Comparison of ENCODE assay signal across 1 cellular context in the genomic region with DNA sequence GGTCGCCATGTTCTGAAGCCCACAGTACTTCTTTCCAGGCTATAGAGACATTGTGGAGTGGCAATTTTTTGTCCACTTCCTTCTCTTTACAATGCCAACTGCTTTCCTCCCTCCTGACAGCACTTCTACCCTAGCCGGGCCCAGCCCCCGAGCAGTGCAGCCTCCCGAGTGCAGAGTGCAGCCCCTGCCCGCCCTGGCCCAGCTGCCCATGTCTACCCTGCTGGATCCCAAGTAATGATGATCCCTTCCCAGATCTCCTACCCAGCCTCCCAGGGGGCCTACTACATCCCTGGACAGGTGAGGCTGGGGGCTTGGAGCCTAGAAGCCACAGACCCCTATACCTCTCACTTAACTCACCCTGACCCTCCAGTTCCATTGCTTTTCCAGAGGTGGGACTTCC.
TF ChIP-seq lines count a peak whose summit lies in the region.

No MANE protein-coding gene starts in this region.

TF ChIP-seq in H1, 55 proteins besides CTCF, POLR2A, EP300 and RAD21:
- TF ChIP-seq PHF8 (conservative IDR thresholded peaks at IDR 0.05; ENCODE audit: low read depth, low read length) (no peak), BACH1 (IDR thresholded peaks at IDR 0.05; ENCODE audit: low read length) (no peak), SAP30 (IDR thresholded peaks at IDR 0.05; ENCODE audit: insufficient read depth, insufficient replicate concordance, low read length) (no peak), JUN (IDR thresholded peaks at IDR 0.05; ENCODE audit: low read depth, low read length) (no peak), SUZ12 (IDR thresholded peaks at IDR 0.05; ENCODE audit: low read length) (no peak), CBX8 (IDR thresholded peaks at IDR 0.05; ENCODE audit: borderline replicate concordance, low read depth, low read length) (no peak), FOSL1 (IDR thresholded peaks at IDR 0.05; ENCODE audit: insufficient read depth, low read depth, low read length) (no peak), NRF1 (IDR thresholded peaks at IDR 0.05; ENCODE audit: low read depth, low read length) (no peak), BCL11A (IDR thresholded peaks at IDR 0.05; ENCODE audit: low read depth in 2 of 2, low read length in 2 of 2) (no peak), NANOG (IDR thresholded peaks at IDR 0.05; ENCODE audit: insufficient read depth, low read depth, low read length, poor library complexity, severe bottlenecking) (no peak), RFX5 (IDR thresholded peaks at IDR 0.05; ENCODE audit: borderline replicate concordance, low read depth, low read length) (no peak), KDM4A (IDR thresholded peaks at IDR 0.05; ENCODE audit: low read depth, low read length, severe bottlenecking) (no peak), EZH2 (IDR thresholded peaks at IDR 0.05; ENCODE audit: low read depth, low read length, severe bottlenecking) (no peak), EGR1 (IDR thresholded peaks at IDR 0.05; ENCODE audit: borderline replicate concordance, low read depth, low read length) (no peak), SP4 (IDR thresholded peaks at IDR 0.05; ENCODE audit: low read length) (no peak), SP1 (IDR thresholded peaks at IDR 0.05; ENCODE audit: low read depth, low read length) (no peak)
- TF ChIP-seq, protein P1, sequence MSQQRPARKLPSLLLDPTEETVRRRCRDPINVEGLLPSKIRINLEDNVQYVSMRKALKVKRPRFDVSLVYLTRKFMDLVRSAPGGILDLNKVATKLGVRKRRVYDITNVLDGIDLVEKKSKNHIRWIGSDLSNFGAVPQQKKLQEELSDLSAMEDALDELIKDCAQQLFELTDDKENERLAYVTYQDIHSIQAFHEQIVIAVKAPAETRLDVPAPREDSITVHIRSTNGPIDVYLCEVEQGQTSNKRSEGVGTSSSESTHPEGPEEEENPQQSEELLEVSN (IDR thresholded peaks at IDR 0.05), result no peak
- TF ChIP-seq, protein P2, sequence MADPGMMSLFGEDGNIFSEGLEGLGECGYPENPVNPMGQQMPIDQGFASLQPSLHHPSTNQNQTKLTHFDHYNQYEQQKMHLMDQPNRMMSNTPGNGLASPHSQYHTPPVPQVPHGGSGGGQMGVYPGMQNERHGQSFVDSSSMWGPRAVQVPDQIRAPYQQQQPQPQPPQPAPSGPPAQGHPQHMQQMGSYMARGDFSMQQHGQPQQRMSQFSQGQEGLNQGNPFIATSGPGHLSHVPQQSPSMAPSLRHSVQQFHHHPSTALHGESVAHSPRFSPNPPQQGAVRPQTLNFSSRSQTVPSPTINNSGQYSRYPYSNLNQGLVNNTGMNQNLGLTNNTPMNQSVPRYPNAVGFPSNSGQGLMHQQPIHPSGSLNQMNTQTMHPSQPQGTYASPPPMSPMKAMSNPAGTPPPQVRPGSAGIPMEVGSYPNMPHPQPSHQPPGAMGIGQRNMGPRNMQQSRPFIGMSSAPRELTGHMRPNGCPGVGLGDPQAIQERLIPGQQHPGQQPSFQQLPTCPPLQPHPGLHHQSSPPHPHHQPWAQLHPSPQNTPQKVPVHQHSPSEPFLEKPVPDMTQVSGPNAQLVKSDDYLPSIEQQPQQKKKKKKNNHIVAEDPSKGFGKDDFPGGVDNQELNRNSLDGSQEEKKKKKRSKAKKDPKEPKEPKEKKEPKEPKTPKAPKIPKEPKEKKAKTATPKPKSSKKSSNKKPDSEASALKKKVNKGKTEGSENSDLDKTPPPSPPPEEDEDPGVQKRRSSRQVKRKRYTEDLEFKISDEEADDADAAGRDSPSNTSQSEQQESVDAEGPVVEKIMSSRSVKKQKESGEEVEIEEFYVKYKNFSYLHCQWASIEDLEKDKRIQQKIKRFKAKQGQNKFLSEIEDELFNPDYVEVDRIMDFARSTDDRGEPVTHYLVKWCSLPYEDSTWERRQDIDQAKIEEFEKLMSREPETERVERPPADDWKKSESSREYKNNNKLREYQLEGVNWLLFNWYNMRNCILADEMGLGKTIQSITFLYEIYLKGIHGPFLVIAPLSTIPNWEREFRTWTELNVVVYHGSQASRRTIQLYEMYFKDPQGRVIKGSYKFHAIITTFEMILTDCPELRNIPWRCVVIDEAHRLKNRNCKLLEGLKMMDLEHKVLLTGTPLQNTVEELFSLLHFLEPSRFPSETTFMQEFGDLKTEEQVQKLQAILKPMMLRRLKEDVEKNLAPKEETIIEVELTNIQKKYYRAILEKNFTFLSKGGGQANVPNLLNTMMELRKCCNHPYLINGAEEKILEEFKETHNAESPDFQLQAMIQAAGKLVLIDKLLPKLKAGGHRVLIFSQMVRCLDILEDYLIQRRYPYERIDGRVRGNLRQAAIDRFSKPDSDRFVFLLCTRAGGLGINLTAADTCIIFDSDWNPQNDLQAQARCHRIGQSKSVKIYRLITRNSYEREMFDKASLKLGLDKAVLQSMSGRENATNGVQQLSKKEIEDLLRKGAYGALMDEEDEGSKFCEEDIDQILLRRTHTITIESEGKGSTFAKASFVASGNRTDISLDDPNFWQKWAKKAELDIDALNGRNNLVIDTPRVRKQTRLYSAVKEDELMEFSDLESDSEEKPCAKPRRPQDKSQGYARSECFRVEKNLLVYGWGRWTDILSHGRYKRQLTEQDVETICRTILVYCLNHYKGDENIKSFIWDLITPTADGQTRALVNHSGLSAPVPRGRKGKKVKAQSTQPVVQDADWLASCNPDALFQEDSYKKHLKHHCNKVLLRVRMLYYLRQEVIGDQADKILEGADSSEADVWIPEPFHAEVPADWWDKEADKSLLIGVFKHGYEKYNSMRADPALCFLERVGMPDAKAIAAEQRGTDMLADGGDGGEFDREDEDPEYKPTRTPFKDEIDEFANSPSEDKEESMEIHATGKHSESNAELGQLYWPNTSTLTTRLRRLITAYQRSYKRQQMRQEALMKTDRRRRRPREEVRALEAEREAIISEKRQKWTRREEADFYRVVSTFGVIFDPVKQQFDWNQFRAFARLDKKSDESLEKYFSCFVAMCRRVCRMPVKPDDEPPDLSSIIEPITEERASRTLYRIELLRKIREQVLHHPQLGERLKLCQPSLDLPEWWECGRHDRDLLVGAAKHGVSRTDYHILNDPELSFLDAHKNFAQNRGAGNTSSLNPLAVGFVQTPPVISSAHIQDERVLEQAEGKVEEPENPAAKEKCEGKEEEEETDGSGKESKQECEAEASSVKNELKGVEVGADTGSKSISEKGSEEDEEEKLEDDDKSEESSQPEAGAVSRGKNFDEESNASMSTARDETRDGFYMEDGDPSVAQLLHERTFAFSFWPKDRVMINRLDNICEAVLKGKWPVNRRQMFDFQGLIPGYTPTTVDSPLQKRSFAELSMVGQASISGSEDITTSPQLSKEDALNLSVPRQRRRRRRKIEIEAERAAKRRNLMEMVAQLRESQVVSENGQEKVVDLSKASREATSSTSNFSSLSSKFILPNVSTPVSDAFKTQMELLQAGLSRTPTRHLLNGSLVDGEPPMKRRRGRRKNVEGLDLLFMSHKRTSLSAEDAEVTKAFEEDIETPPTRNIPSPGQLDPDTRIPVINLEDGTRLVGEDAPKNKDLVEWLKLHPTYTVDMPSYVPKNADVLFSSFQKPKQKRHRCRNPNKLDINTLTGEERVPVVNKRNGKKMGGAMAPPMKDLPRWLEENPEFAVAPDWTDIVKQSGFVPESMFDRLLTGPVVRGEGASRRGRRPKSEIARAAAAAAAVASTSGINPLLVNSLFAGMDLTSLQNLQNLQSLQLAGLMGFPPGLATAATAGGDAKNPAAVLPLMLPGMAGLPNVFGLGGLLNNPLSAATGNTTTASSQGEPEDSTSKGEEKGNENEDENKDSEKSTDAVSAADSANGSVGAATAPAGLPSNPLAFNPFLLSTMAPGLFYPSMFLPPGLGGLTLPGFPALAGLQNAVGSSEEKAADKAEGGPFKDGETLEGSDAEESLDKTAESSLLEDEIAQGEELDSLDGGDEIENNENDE (IDR thresholded peaks at IDR 0.05; ENCODE audit: insufficient replicate concordance, low read length), result no peak
- TF ChIP-seq, protein P3, sequence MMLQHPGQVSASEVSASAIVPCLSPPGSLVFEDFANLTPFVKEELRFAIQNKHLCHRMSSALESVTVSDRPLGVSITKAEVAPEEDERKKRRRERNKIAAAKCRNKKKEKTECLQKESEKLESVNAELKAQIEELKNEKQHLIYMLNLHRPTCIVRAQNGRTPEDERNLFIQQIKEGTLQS (IDR thresholded peaks at IDR 0.05; ENCODE audit: insufficient read depth, low read depth, low read length), result no peak
- TF ChIP-seq, protein P4, sequence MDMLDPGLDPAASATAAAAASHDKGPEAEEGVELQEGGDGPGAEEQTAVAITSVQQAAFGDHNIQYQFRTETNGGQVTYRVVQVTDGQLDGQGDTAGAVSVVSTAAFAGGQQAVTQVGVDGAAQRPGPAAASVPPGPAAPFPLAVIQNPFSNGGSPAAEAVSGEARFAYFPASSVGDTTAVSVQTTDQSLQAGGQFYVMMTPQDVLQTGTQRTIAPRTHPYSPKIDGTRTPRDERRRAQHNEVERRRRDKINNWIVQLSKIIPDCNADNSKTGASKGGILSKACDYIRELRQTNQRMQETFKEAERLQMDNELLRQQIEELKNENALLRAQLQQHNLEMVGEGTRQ (IDR thresholded peaks at IDR 0.05; ENCODE audit: low read length), result no peak
TF ChIP-seq in H1: peak in this region for 0.
